ENCODE assay signal across 10 cellular contexts in genomic region chr11:36456136-36456535, GRCh38. TPM values are rescaled to one million over a fixed set of nuclear protein-coding genes. Genes with fewer than 3 reads are reported as not detected.
DNase-seq lines count a peak whose midpoint lies in the region; ATAC-seq and TF ChIP-seq lines count a peak whose summit lies in the region.
"Had no signal": no experiment of that assay in that cellular context is flagged by ENCODE, and none has a peak within 500 bp of the region (broad histone marks: within the 10 kb centered on the region; RNA-seq: fewer than 3 reads in every experiment).

No MANE protein-coding gene starts in this region.

- WGBS in right cardiac atrium, result 68% methylated on average over 6 of the region's 6 CpGs

- H3K4me3 Mint-ChIP-seq in brain, result no peak overlapping the region
- no peak overlapping the region for H3K4me3 Mint-ChIP-seq in CD4-positive, alpha-beta T cell
- no peak overlapping the region for H3K4me3 Mint-ChIP-seq in activated CD4-positive, alpha-beta memory T cell treated with anti-CD3 and anti-CD28 coated beads, Interleukin-2, amount 10 ng/mL, durations not matched to agents 7 days and 5 days

- POLR2A ChIA-PET in CD4-positive, alpha-beta T cell (lab: Charles Lee), result no interaction called here
- POLR2A ChIA-PET in activated CD4-positive, alpha-beta memory T cell treated with anti-CD3 and anti-CD28 coated beads, Interleukin-2, amount 10 ng/mL, durations not matched to agents 7 days and 5 days (lab: Charles Lee), result no interaction called here

- H3K27me3 ChIP-seq in right cardiac atrium (ENCODE audit: control insufficient read depth, insufficient read depth) (no peaks in the 10 kb centered on the region), skeletal muscle satellite cell (ENCODE audit: control insufficient read depth, insufficient read depth, low read length) (no peaks in the 10 kb centered on the region)
- no peaks in the 10 kb centered on the region for H3K27me3 ChIP-seq in CD4-positive, alpha-beta T cell (ENCODE audit: control insufficient read depth, insufficient read depth, low read length)
- H3K27me3 ChIP-seq: BE2C had no signal

- H3K4me1 ChIP-seq in right cardiac atrium (ENCODE audit: control insufficient read depth, insufficient read depth, low read length) (peaks cover 7% of the 10 kb centered on the region), skeletal muscle satellite cell (ENCODE audit: control insufficient read depth, insufficient read depth, low read length) (peaks cover 49% of the 10 kb centered on the region)

- H3K4me2 ChIP-seq in skeletal muscle satellite cell (ENCODE audit: low read length), result peak overlapping the region; percentile 44

- TF ChIP-seq CTCF in brain (conservative IDR thresholded peaks at IDR 0.05), result no peak
- TF ChIP-seq CTCF in CD4-positive, alpha-beta T cell (IDR thresholded peaks at IDR 0.05), result no peak

- no peak overlapping the region for H3K4me3 ChIP-seq in right cardiac atrium (ENCODE audit: low read length)
- peak overlapping the region; percentile 29 for H3K4me3 ChIP-seq in skeletal muscle satellite cell (ENCODE audit: low read length)

- no peaks in the 10 kb centered on the region for H3K27me3 Mint-ChIP-seq in brain
- no peaks in the 10 kb centered on the region for H3K27me3 Mint-ChIP-seq in CD4-positive, alpha-beta T cell
- peaks cover 9% of the 10 kb centered on the region for H3K27me3 Mint-ChIP-seq in activated CD4-positive, alpha-beta memory T cell treated with anti-CD3 and anti-CD28 coated beads, Interleukin-2, amount 10 ng/mL, durations not matched to agents 7 days and 5 days

- H3K4me1 Mint-ChIP-seq in brain, result peaks cover 58% of the 10 kb centered on the region
- H3K4me1 Mint-ChIP-seq in CD4-positive, alpha-beta T cell (ENCODE audit: low read depth), result peaks cover 26% of the 10 kb centered on the region
- H3K4me1 Mint-ChIP-seq in activated CD4-positive, alpha-beta memory T cell treated with anti-CD3 and anti-CD28 coated beads, Interleukin-2, amount 10 ng/mL, durations not matched to agents 7 days and 5 days, result peaks cover 47% of the 10 kb centered on the region

- H3K9me3 Mint-ChIP-seq in brain, result peaks cover 0 to 1% (median 0%) of the 10 kb centered on the region in 5 experiments
- H3K9me3 Mint-ChIP-seq in CD4-positive, alpha-beta T cell, result no peaks in the 10 kb centered on the region
- no peaks in the 10 kb centered on the region for H3K9me3 Mint-ChIP-seq in activated CD4-positive, alpha-beta memory T cell treated with anti-CD3 and anti-CD28 coated beads, Interleukin-2, amount 10 ng/mL, durations not matched to agents 7 days and 5 days
- H3K9me3 Mint-ChIP-seq: activated naive CD4-positive, alpha-beta T cell treated with anti-CD3 and anti-CD28 coated beads, Interleukin-2, amount 50 U/mL, for 72 hours had no signal

- peak; percentile 6 to 20 for ATAC-seq in right cardiac atrium
- no peak for ATAC-seq in CD4-positive, alpha-beta T cell (ENCODE audit: poor library complexity)
- ATAC-seq: activated naive CD4-positive, alpha-beta T cell treated with anti-CD3 and anti-CD28 coated beads, Interleukin-2, amount 50 U/mL, for 72 hours had no signal

- CTCF ChIA-PET in CD4-positive, alpha-beta T cell (lab: Charles Lee), result no interaction called here
- CTCF ChIA-PET in activated CD4-positive, alpha-beta memory T cell treated with anti-CD3 and anti-CD28 coated beads, Interleukin-2, amount 10 ng/mL, durations not matched to agents 7 days and 5 days (lab: Charles Lee), result interaction anchor here (1.0 to 1.4 kb wide), 2 partner anchors 8 to 13 kb away, joined by 3 read pairs; no protein-coding TSS in a partner anchor

- H3K36me3 ChIP-seq in skeletal muscle satellite cell (ENCODE audit: insufficient read depth, low read length), result no peaks in the 10 kb centered on the region
- H3K36me3 ChIP-seq: BE2C had no signal

- H3K27ac ChIP-seq in right cardiac atrium (ENCODE audit: low read length), result peak overlapping the region; percentile 13
- H3K27ac ChIP-seq in CD4-positive, alpha-beta T cell (ENCODE audit: low read depth, low read length), result no peak overlapping the region

- DNase-seq in GM04504 (ENCODE audit: low read depth), result peak; percentile 34
- no peak for DNase-seq in right cardiac atrium
- no peak for DNase-seq in CD4-positive, alpha-beta T cell
- no peak for DNase-seq in activated CD4-positive, alpha-beta memory T cell treated with anti-CD3 and anti-CD28 coated beads, Interleukin-2, amount 10 ng/mL, durations not matched to agents 7 days and 5 days
- no peak for DNase-seq in activated CD4-positive, alpha-beta T cell treated with anti-CD3 and anti-CD28 coated beads for 4 hours
- no peak for DNase-seq in activated T-cell treated with anti-CD3 and anti-CD28 coated beads, Interleukin-2, amount 50 U/mL, for 1 hour

- peak overlapping the region; percentile 73 for H3K9ac ChIP-seq in skeletal muscle satellite cell (ENCODE audit: low read depth, low read length)

- no peaks in the 10 kb centered on the region for H3K9me3 ChIP-seq in right cardiac atrium (ENCODE audit: control insufficient read depth, low read length)
- H3K9me3 ChIP-seq in skeletal muscle satellite cell (replicated peaks; ENCODE audit: low read length), result no peaks in the 10 kb centered on the region
- no peaks in the 10 kb centered on the region for H3K9me3 ChIP-seq in CD4-positive, alpha-beta T cell (ENCODE audit: control insufficient read depth, low read length)
- H3K9me3 ChIP-seq: BE2C had no signal

- H3K36me3 Mint-ChIP-seq in brain, result peaks cover 4% of the 10 kb centered on the region
- peaks cover 4% of the 10 kb centered on the region for H3K36me3 Mint-ChIP-seq in CD4-positive, alpha-beta T cell (ENCODE audit: low read depth)
- H3K36me3 Mint-ChIP-seq in activated CD4-positive, alpha-beta memory T cell treated with anti-CD3 and anti-CD28 coated beads, Interleukin-2, amount 10 ng/mL, durations not matched to agents 7 days and 5 days (ENCODE audit: low read depth), result peaks cover 23% of the 10 kb centered on the region
- H3K36me3 Mint-ChIP-seq: activated naive CD4-positive, alpha-beta T cell treated with anti-CD3 and anti-CD28 coated beads, Interleukin-2, amount 50 U/mL, for 72 hours had no signal

- intact Hi-C loops in right cardiac atrium (cut with DNase I), result no loop called here
- intact Hi-C loops in CD4-positive, alpha-beta T cell (cut with DNase I, micrococcal nuclease), result loop anchor here in 1 of 2 experiments (10.0 kb wide), 1 partner anchor 101 kb away; no protein-coding TSS in a partner anchor

- H3K27ac Mint-ChIP-seq in brain, result peak overlapping the region; percentile 81 to 98 (median 94)
- H3K27ac Mint-ChIP-seq in CD4-positive, alpha-beta T cell, result no peak overlapping the region
- H3K27ac Mint-ChIP-seq in activated CD4-positive, alpha-beta memory T cell treated with anti-CD3 and anti-CD28 coated beads, Interleukin-2, amount 10 ng/mL, durations not matched to agents 7 days and 5 days, result no peak overlapping the region

RNA-seq across cellular contexts. Expression of gene TRAF6, which starts 53.9 kb away (rescaled TPM):
- polyA plus RNA-seq in brain (ENCODE audit: insufficient read depth, low read depth, low replicate concordance) (2.6 TPM), right cardiac atrium (4.1 TPM)
- 10 to 100 TPM; 11.4 to 13.8 (median 11.8) TPM for total RNA-seq in right cardiac atrium
- total RNA-seq in skeletal muscle satellite cell (2012; rRNA removed), result 6.1 and 6.8 TPM in 2 replicates
- total RNA-seq in CD4-positive, alpha-beta T cell, result 10 to 100 TPM; 27.9 to 29.0 TPM
- 10 to 100 TPM; 12.4 to 12.8 TPM for total RNA-seq in activated CD4-positive, alpha-beta memory T cell treated with anti-CD3 and anti-CD28 coated beads, Interleukin-2, amount 10 ng/mL, durations not matched to agents 7 days and 5 days

Comparison
In these comparisons a context has a peak if more than half of its experiments do, and no peak if none do; other contexts are left out.
1. H3K27ac Mint-ChIP-seq: peak in brain (5 of 5); none in CD4-positive, alpha-beta T cell (single experiment) and activated CD4-positive, alpha-beta memory T cell treated with anti-CD3 and anti-CD28 coated beads, Interleukin-2, amount 10 ng/mL, durations not matched to agents 7 days and 5 days (single experiment).